Comparison of ENCODE assay signal across 8 cellular contexts in genomic region chr17:68413597-68414560, GRCh38. TPM values are rescaled to one million over a fixed set of nuclear protein-coding genes. Genes with fewer than 3 reads are reported as not detected.
DNase-seq lines count a peak whose midpoint lies in the region; ATAC-seq and TF ChIP-seq lines count a peak whose summit lies in the region.
"Not testable (repeated sequence)": the region's sequence is repeated elsewhere in the genome, so short reads cannot be mapped to it uniquely, and the experiment has no call there.

No MANE protein-coding gene starts in this region.

- POLR2A ChIA-PET in SK-N-SH (lab: Yijun Ruan, JAX), result not testable (repeated sequence)

- not testable (repeated sequence) for H3K27me3 Mint-ChIP-seq in chondrocyte (ENCODE audit: low read depth)

- not testable (repeated sequence) for H4K20me1 ChIP-seq in DND-41 (ENCODE audit: insufficient read depth, low read length); SK-N-SH (ENCODE audit: insufficient read depth)

- H2AFZ ChIP-seq in DND-41 (ENCODE audit: low read depth, low read length) (peak overlapping the region; percentile 12), SK-N-SH (ENCODE audit: low read depth) (peak overlapping the region; percentile 59; the same call in 1 of the 2 replicates), parathyroid adenoma (peak overlapping the region; percentile 78)

- H3K27ac ChIP-seq in DND-41 (ENCODE audit: low read length) (peak overlapping the region; percentile 36), parathyroid adenoma (peak overlapping the region; percentile 19)
- not testable (repeated sequence) for H3K27ac ChIP-seq in SK-N-SH (ENCODE audit: low read depth in 2 of 2, low read length in 1 of 2); iPS DF 6.9 (ENCODE audit: low read length)

- peak overlapping the region; percentile 38 for H3K9ac ChIP-seq in DND-41 (ENCODE audit: low read depth, low read length)
- H3K9ac ChIP-seq in SK-N-SH, parathyroid adenoma: not testable (repeated sequence)

- H3K9me3 Mint-ChIP-seq in chondrocyte (ENCODE audit: low read depth), result peaks cover 47% of the 10 kb centered on the region

- not testable (repeated sequence) for TF ChIP-seq EP300 in SK-N-SH (IDR thresholded peaks at IDR 0.05; ENCODE audit: borderline replicate concordance in 1 of 2, low read depth in 1 of 2, low read length in 1 of 2)

- H3K79me2 ChIP-seq in DND-41 (ENCODE audit: insufficient read depth, low read length); SK-N-SH (ENCODE audit: insufficient read depth); parathyroid adenoma: not testable (repeated sequence)

- peaks cover 25% of the 10 kb centered on the region for H3K36me3 Mint-ChIP-seq in chondrocyte (ENCODE audit: low read depth)

- H3K4me2 ChIP-seq in DND-41 (ENCODE audit: insufficient read depth, low read length), result peak overlapping the region; percentile 78
- H3K4me2 ChIP-seq in SK-N-SH, result peak overlapping the region; percentile 62; the same call in 1 of the 2 replicates
- not testable (repeated sequence) for H3K4me2 ChIP-seq in parathyroid adenoma (ENCODE audit: low read length)

- H3K4me3 Mint-ChIP-seq in chondrocyte (ENCODE audit: unreplicated experiment), result not testable (repeated sequence)

- not testable (repeated sequence) for H3K4me1 Mint-ChIP-seq in chondrocyte (ENCODE audit: low read depth)

- H3F3A ChIP-seq in SK-N-SH (replicated peaks; ENCODE audit: insufficient read depth), result not testable (repeated sequence)

- ATAC-seq in DND-41 (ENCODE audit: insufficient read depth, low read depth), result peak; percentile 98

- H3K4me3 ChIP-seq in DND-41 (ENCODE audit: low read depth in 1 of 2, low read length in 2 of 2) (peak overlapping the region in 1 of 2 experiments; percentile 55; a peak in 2 of 4 replicates), SK-N-SH (ENCODE audit: low read depth in 2 of 2, low read length in 1 of 2) (peak overlapping the region; percentile 34 to 60), iPS DF 6.9 (ENCODE audit: low read length) (peak overlapping the region; percentile 30; the same call in 1 of the 2 replicates), parathyroid adenoma (ENCODE audit: low read depth, low read length) (peak overlapping the region; percentile 11)

- H3K27me3 ChIP-seq in DND-41 (ENCODE audit: insufficient read depth, low read length, poor library complexity); SK-N-SH (ENCODE audit: insufficient read depth); iPS DF 6.9 (ENCODE audit: control insufficient read depth, insufficient read depth, low read length); parathyroid adenoma (ENCODE audit: control insufficient read depth, insufficient read depth, low read length): not testable (repeated sequence)

- not testable (repeated sequence) for TF ChIP-seq RAD21 in SK-N-SH (IDR thresholded peaks at IDR 0.05; ENCODE audit: low read length)

- not testable (repeated sequence) for H3K27ac Mint-ChIP-seq in chondrocyte (ENCODE audit: unreplicated experiment)

- not testable (repeated sequence) for H3K36me3 ChIP-seq in DND-41 (ENCODE audit: insufficient read depth, low read length); SK-N-SH (replicated peaks in 1 of 2; ENCODE audit: control insufficient read depth in 1 of 2, insufficient read depth in 2 of 2, low read length in 1 of 2); iPS DF 6.9 (ENCODE audit: control insufficient read depth, insufficient read depth, low read length); parathyroid adenoma (ENCODE audit: control insufficient read depth, insufficient read depth, low read length)

- WGBS in SK-N-SH (ENCODE audit: low lambda C conversion rate), result 5% methylated on average over 18 of the region's 34 CpGs
- WGBS in iPS DF 6.9 (ENCODE audit: insufficient coverage, insufficient read length), result no CpG with 5 or more reads among the region's 34 CpGs

- peaks cover 23% of the 10 kb centered on the region for H3K4me1 ChIP-seq in DND-41 (ENCODE audit: insufficient read depth, low read length)
- H3K4me1 ChIP-seq in SK-N-SH (ENCODE audit: control insufficient read depth in 1 of 2, insufficient read depth in 2 of 2, low read depth in 1 of 2, low read length in 1 of 2); iPS DF 6.9 (ENCODE audit: control insufficient read depth, insufficient read depth, low read length); parathyroid adenoma: not testable (repeated sequence)

- H3K9me2 ChIP-seq in SK-N-SH, result not testable (repeated sequence)

- peak; percentile 82 for DNase-seq in DND-41
- DNase-seq in NCI-H1105 treated with DMSO at 0.1 percent for 48 hours (lab: John Stamatoyannopoulos, UW), result peak; percentile 38
- not testable (repeated sequence) for DNase-seq in SK-N-SH; iPS DF 6.9 (ENCODE audit: low read depth, low spot score)
- peak; percentile 68 for DNase-seq in activated T-cell treated with anti-CD3 and anti-CD28 coated beads, Interleukin-2, amount 50 U/mL, for 1 hour
- peak; percentile 18 for DNase-seq in chondrocyte (ENCODE audit: low spot score)
- peak; percentile 50 for DNase-seq in stimulated activated naive CD4-positive, alpha-beta T cell treated with Interleukin-2 at 50 U/mL for 16 hours (lab: John Stamatoyannopoulos, UW)

- not testable (repeated sequence) for TF ChIP-seq CTCF in DND-41 (IDR thresholded peaks at IDR 0.05; ENCODE audit: borderline replicate concordance, extremely low read depth, low read length, poor library complexity, severe bottlenecking); SK-N-SH (IDR thresholded peaks at IDR 0.05); chondrocyte (IDR thresholded peaks at IDR 0.05); parathyroid adenoma (IDR thresholded peaks at IDR 0.05)

- CTCF ChIA-PET in SK-N-SH (lab: Yijun Ruan, JAX), result interaction anchor here (1.0 to 3.1 kb wide), 4 partner anchors 15 to 45 kb away, joined by 3 to 19 read pairs (median 4); no protein-coding TSS in a partner anchor

- H3K9me3 ChIP-seq in DND-41 (ENCODE audit: insufficient read depth, low read length, severe bottlenecking); SK-N-SH; iPS DF 6.9 (ENCODE audit: control insufficient read depth, insufficient read depth, low read length); parathyroid adenoma (ENCODE audit: control insufficient read depth, low read length): not testable (repeated sequence)

RNA-seq across cellular contexts. Expression of gene WIPI1, which starts 43.4 kb away (rescaled TPM):
- 52.7 and 65.2 TPM in 2 replicates for polyA plus RNA-seq in SK-N-SH (2012; rRNA removed)
- polyA plus RNA-seq in SK-N-SH (2012; cell fraction: cytosol; rRNA removed), result 49.1 and 55.1 TPM in 2 replicates
- 35.4 and 62.8 TPM in 2 replicates for polyA plus RNA-seq in SK-N-SH (2012; cell fraction: nucleus; rRNA removed)
- 109 to 119 TPM (median 112 TPM) in 3 replicates for total RNA-seq in chondrocyte

Comparison
In these comparisons a context has a peak if more than half of its experiments do, and no peak if none do; other contexts are left out.
1. H2AFZ ChIP-seq: peak in every context shown above with its lines; median percentile 78 in parathyroid adenoma; 59 in SK-N-SH; 12 in DND-41.